In genomic region chr17:41417576-41418015, GRCh38 we compare ENCODE assay signal across 9 cellular contexts. TPM values are rescaled to one million over a fixed set of nuclear protein-coding genes. Genes with fewer than 3 reads are reported as not detected.
DNase-seq lines count a peak whose midpoint lies in the region; ATAC-seq and TF ChIP-seq lines count a peak whose summit lies in the region.
"Had no signal": no experiment of that assay in that cellular context is flagged by ENCODE, and none has a peak within 500 bp of the region (broad histone marks: within the 10 kb centered on the region; RNA-seq: fewer than 3 reads in every experiment).

No MANE protein-coding gene starts in this region.

- TF ChIP-seq CTCF in H9 (conservative IDR thresholded peaks at IDR 0.05): peak; percentile 81
- TF ChIP-seq CTCF in WERI-Rb-1 (IDR thresholded peaks at IDR 0.05; ENCODE audit: low read depth, low read length): peak; percentile 77
- TF ChIP-seq CTCF in uterus (IDR thresholded peaks at IDR 0.05): no peak

- H3K27ac Mint-ChIP-seq in H9: no peak overlapping the region
- H3K27ac Mint-ChIP-seq in activated CD4-positive, alpha-beta T cell treated with anti-CD3 and anti-CD28 coated beads, Interleukin-2, amount 10 ng/mL, durations not matched to agents 24 days and 14 days: no peak overlapping the region

- H3K27me3 ChIP-seq in H9 (ENCODE audit: insufficient read depth, low read length) (no peaks in the 10 kb centered on the region), WERI-Rb-1 (ENCODE audit: insufficient read depth, low read depth, severe bottlenecking) (peaks cover 100% of the 10 kb centered on the region), uterus (no peaks in the 10 kb centered on the region)

- no peak overlapping the region for H2BK20ac ChIP-seq in H9 (ENCODE audit: low read depth, low read length, poor library complexity, severe bottlenecking)

- H3K9ac ChIP-seq in H9 (ENCODE audit: extremely low read depth, insufficient read length, low read length): no peak overlapping the region

- no peaks in the 10 kb centered on the region for H3K36me3 Mint-ChIP-seq in H9 (ENCODE audit: insufficient read depth in 1 of 3, low read depth in 3 of 3)
- H3K36me3 Mint-ChIP-seq in activated CD4-positive, alpha-beta T cell treated with anti-CD3 and anti-CD28 coated beads, Interleukin-2, amount 10 ng/mL, durations not matched to agents 24 days and 14 days (ENCODE audit: low read depth): no peaks in the 10 kb centered on the region

- H3K18ac ChIP-seq in H9 (ENCODE audit: insufficient read length, low read depth, low read length): no peak overlapping the region

- H3K27me3 Mint-ChIP-seq in H9 (ENCODE audit: low read depth): peaks cover 5% of the 10 kb centered on the region
- peaks cover 3% of the 10 kb centered on the region for H3K27me3 Mint-ChIP-seq in activated CD4-positive, alpha-beta T cell treated with anti-CD3 and anti-CD28 coated beads, Interleukin-2, amount 10 ng/mL, durations not matched to agents 24 days and 14 days

- H3K4me2 ChIP-seq in H9 (ENCODE audit: insufficient read depth, insufficient read length, low read length): no peak overlapping the region

- H3K9me3 ChIP-seq in H9 (ENCODE audit: control insufficient read depth, low read depth, low read length) (no peaks in the 10 kb centered on the region), WERI-Rb-1 (ENCODE audit: severe bottlenecking) (peaks cover 7% of the 10 kb centered on the region), uterus (no peaks in the 10 kb centered on the region)

- peaks cover 20 to 22% of the 10 kb centered on the region in 2 experiments for H3K4me1 Mint-ChIP-seq in H9
- no peaks in the 10 kb centered on the region for H3K4me1 Mint-ChIP-seq in activated CD4-positive, alpha-beta T cell treated with anti-CD3 and anti-CD28 coated beads, Interleukin-2, amount 10 ng/mL, durations not matched to agents 24 days and 14 days

- H2BK120ac ChIP-seq in H9 (ENCODE audit: low read depth, low read length, poor library complexity, severe bottlenecking): no peak overlapping the region

- H4K20me1 ChIP-seq in H9 (ENCODE audit: control insufficient read depth, insufficient read depth, insufficient read length): no peaks in the 10 kb centered on the region

- H3K14ac ChIP-seq in H9 (ENCODE audit: insufficient read depth, low read length): no peak overlapping the region

- no peaks in the 10 kb centered on the region for H3K36me3 ChIP-seq in WERI-Rb-1
- no peaks in the 10 kb centered on the region for H3K36me3 ChIP-seq in uterus

- H3K23me2 ChIP-seq in H9 (ENCODE audit: insufficient read length, low read depth, low read length, poor library complexity, severe bottlenecking): no peaks in the 10 kb centered on the region

- H2BK15ac ChIP-seq in H9 (ENCODE audit: low read depth, low read length): no peak overlapping the region

- H3K4me3 Mint-ChIP-seq in H9: no peak overlapping the region
- H3K4me3 Mint-ChIP-seq in activated CD4-positive, alpha-beta T cell treated with anti-CD3 and anti-CD28 coated beads, Interleukin-2, amount 10 ng/mL, durations not matched to agents 24 days and 14 days: no peak overlapping the region

- no peak overlapping the region for H3K4ac ChIP-seq in H9 (ENCODE audit: low read depth, low read length)

- DNase-seq in COLO668 (lab: John Stamatoyannopoulos, UW; ENCODE audit: unreplicated experiment) (peak; percentile 2), H9 (peak; percentile 88), WERI-Rb-1 (no peak), left colon (peak in 1 of 2 donors; percentile 15), uterus (no peak)
- no peak for DNase-seq in stimulated activated CD4-positive, alpha-beta T cell treated with anti-CD3 and anti-CD28 coated beads, Interleukin-4, amount 100 ng/mL, for 24 hours
- no peak for DNase-seq in activated CD4-positive, alpha-beta T cell treated with anti-CD3 and anti-CD28 coated beads, Interleukin-2, amount 10 ng/mL, durations not matched to agents 24 days and 14 days
- DNase-seq: T1000 had no signal

- H3K9me3 Mint-ChIP-seq in H9: no peaks in the 10 kb centered on the region
- H3K9me3 Mint-ChIP-seq in activated CD4-positive, alpha-beta T cell treated with anti-CD3 and anti-CD28 coated beads, Interleukin-2, amount 10 ng/mL, durations not matched to agents 24 days and 14 days: no peaks in the 10 kb centered on the region

- WGBS in H9 (ENCODE audit: extremely low coverage, insufficient read length, low lambda C conversion rate): no CpG with 5 or more reads among the region's 4 CpGs

- no peak overlapping the region for H3T11ph ChIP-seq in H9 (ENCODE audit: low read length)

- no peak overlapping the region for H2AFZ ChIP-seq in H9 (ENCODE audit: low read length)

- H3K56ac ChIP-seq in H9 (ENCODE audit: insufficient read length, low read depth, low read length): no peak overlapping the region

- H2BK12ac ChIP-seq in H9 (ENCODE audit: insufficient read length, low read depth, low read length): no peak overlapping the region

- H4K91ac ChIP-seq in H9 (ENCODE audit: insufficient read length, low read depth, low read length): no peak overlapping the region

- no peaks in the 10 kb centered on the region for H3K79me2 ChIP-seq in H9 (ENCODE audit: insufficient read depth, low read length)

- no peak overlapping the region for H4K8ac ChIP-seq in H9 (replicated peaks; ENCODE audit: insufficient read length, low read depth, low read length)

- intact Hi-C loops in left colon (cut with DNase I, micrococcal nuclease): no loop called here
- intact Hi-C loops in activated CD4-positive, alpha-beta T cell treated with anti-CD3 and anti-CD28 coated beads, Interleukin-2, amount 10 ng/mL, durations not matched to agents 24 days and 14 days (cut with micrococcal nuclease): no loop called here
- intact Hi-C loops in uterus (cut with DNase I; ENCODE audit: low total_unique reads): no loop called here

- H2BK5ac ChIP-seq in H9 (ENCODE audit: insufficient read length, low read length): no peak overlapping the region

- no peak overlapping the region for H3K27ac ChIP-seq in H9 (ENCODE audit: insufficient read length, low read depth, low read length)
- no peak overlapping the region for H3K27ac ChIP-seq in WERI-Rb-1
- H3K27ac ChIP-seq in uterus: peak overlapping the region in 1 of 2 donors; percentile 69

- H3K79me1 ChIP-seq in H9 (ENCODE audit: insufficient read depth, low read depth, low read length, poor library complexity, severe bottlenecking): no peaks in the 10 kb centered on the region

- H3K4me3 ChIP-seq in WERI-Rb-1 (ENCODE audit: low read depth, low read length): no peak overlapping the region
- H3K4me3 ChIP-seq in uterus: no peak overlapping the region

- peak; percentile 44 for ATAC-seq in left colon
- no peak for ATAC-seq in GM21529 (IDR thresholded peaks at IDR 0.05; ENCODE audit: unreplicated experiment)

- no peak overlapping the region for H4K5ac ChIP-seq in H9 (ENCODE audit: insufficient read length, low read depth, low read length)

- no peak overlapping the region for H2AK5ac ChIP-seq in H9 (ENCODE audit: insufficient read length, low read length)

- TF ChIP-seq POLR2A in uterus (IDR thresholded peaks at IDR 0.05): no peak

- H3K23ac ChIP-seq in H9 (ENCODE audit: insufficient read length, low read depth, low read length): no peak overlapping the region

- H3K4me1 ChIP-seq in H9 (ENCODE audit: insufficient read depth, low read length): peaks cover 4% of the 10 kb centered on the region
- peaks cover 5 to 12% of the 10 kb centered on the region in 2 donors for H3K4me1 ChIP-seq in uterus

RNA-seq across cellular contexts. Expression of gene KRT37, which starts 6.8 kb away (rescaled TPM):
- not detected in 2 replicates for total RNA-seq in H9 (2021)
- not detected for total RNA-seq in left colon
- total RNA-seq in activated CD4-positive, alpha-beta T cell treated with anti-CD3 and anti-CD28 coated beads, Interleukin-2, amount 10 ng/mL, durations not matched to agents 24 days and 14 days: not detected in 2 replicates
- not detected for total RNA-seq in uterus

RNA-seq across cellular contexts. Expression of gene KRT31, which starts 20.2 kb away (rescaled TPM):
- total RNA-seq in H9 (2021) (not detected in 2 replicates), left colon (not detected), uterus (not detected)
- total RNA-seq in activated CD4-positive, alpha-beta T cell treated with anti-CD3 and anti-CD28 coated beads, Interleukin-2, amount 10 ng/mL, durations not matched to agents 24 days and 14 days: not detected in 2 replicates

RNA-seq across cellular contexts. Expression of gene KRT38, which starts 23.2 kb away (rescaled TPM):
- total RNA-seq in H9 (2021): not detected in 2 replicates
- not detected for total RNA-seq in left colon
- not detected in 2 replicates for total RNA-seq in activated CD4-positive, alpha-beta T cell treated with anti-CD3 and anti-CD28 coated beads, Interleukin-2, amount 10 ng/mL, durations not matched to agents 24 days and 14 days
- total RNA-seq in uterus: not detected

RNA-seq across cellular contexts. Expression of gene KRT34, which starts 35.5 kb away (rescaled TPM):
- total RNA-seq in H9 (2021) (not detected in 2 replicates), left colon (under 1 TPM in 1 of 2 donors, not detected in 1; 0.20 TPM), uterus (under 1 TPM in 1 of 4 donors, not detected in 3; 0.28 TPM)
- not detected in 2 replicates for total RNA-seq in activated CD4-positive, alpha-beta T cell treated with anti-CD3 and anti-CD28 coated beads, Interleukin-2, amount 10 ng/mL, durations not matched to agents 24 days and 14 days

RNA-seq across cellular contexts. Expression of gene KRT33B, which starts 48.0 kb away (rescaled TPM):
- total RNA-seq in H9 (2021) (not detected in 2 replicates), left colon (not detected), uterus (not detected)
- total RNA-seq in activated CD4-positive, alpha-beta T cell treated with anti-CD3 and anti-CD28 coated beads, Interleukin-2, amount 10 ng/mL, durations not matched to agents 24 days and 14 days: not detected in 2 replicates

Comparison
In these comparisons a context has a peak if more than half of its experiments do, and no peak if none do; other contexts are left out.
1. DNase-seq: peak in COLO668 (single experiment) and H9 (single experiment); none in WERI-Rb-1 (single experiment), stimulated activated CD4-positive, alpha-beta T cell treated with anti-CD3 and anti-CD28 coated beads, Interleukin-4, amount 100 ng/mL, for 24 hours (single experiment), activated CD4-positive, alpha-beta T cell treated with anti-CD3 and anti-CD28 coated beads, Interleukin-2, amount 10 ng/mL, durations not matched to agents 24 days and 14 days (single experiment) and uterus (0 of 2).
2. CTCF ChIP-seq: peak in H9 (single experiment) and WERI-Rb-1 (single experiment); none in uterus (0 of 4).